In genomic region chr16:55765161-55765560, GRCh38 we compare ENCODE assay signal across 27 cellular contexts.
"Had no signal": no experiment of that assay in that cellular context is flagged by ENCODE, and none has a peak within 500 bp of the region (broad histone marks: within the 10 kb centered on the region; RNA-seq: fewer than 3 reads in every experiment).

No MANE protein-coding gene starts in this region.

- H3K27ac ChIP-seq: neural progenitor cell, ovary, parathyroid adenoma, psoas muscle, right lobe of liver, sigmoid colon, spleen, suprapubic skin, testis, tibial artery, transverse colon, upper lobe of right lung, uterus had no signal

- H3K36me3 ChIP-seq: neural progenitor cell, ovary, right lobe of liver, sigmoid colon, spleen, suprapubic skin, tibial artery, transverse colon, upper lobe of right lung, uterus had no signal

- H3K4me3 ChIP-seq: neural progenitor cell, ovary, psoas muscle, right lobe of liver, sigmoid colon, smooth muscle cell, spleen, suprapubic skin, testis, tibial artery, transverse colon, upper lobe of right lung, uterus had no signal

- H3K9me3 ChIP-seq: ovary, psoas muscle, right lobe of liver, sigmoid colon, spleen, suprapubic skin, testis, tibial artery, transverse colon, upper lobe of right lung, uterus had no signal

- H3K27me3 ChIP-seq: ovary, right lobe of liver, sigmoid colon, testis, transverse colon, upper lobe of right lung, uterus had no signal

- H2AFZ ChIP-seq: neural progenitor cell, parathyroid adenoma had no signal

- H3K4me2 ChIP-seq: neural progenitor cell, smooth muscle cell had no signal

- DNase-seq: natural killer cell; occipital lobe; ovary; posterior cingulate gyrus; psoas muscle; right cardiac atrium; right lobe of liver; sigmoid colon; spleen; stimulated activated CD4-positive, alpha-beta T cell treated with anti-CD3 and anti-CD28 coated beads, Interleukin-12 subunit alpha, Interleukin-12 subunit beta, amount 100 ng/mL, for 4 hours; stimulated activated CD4-positive, alpha-beta T cell treated with anti-CD3 and anti-CD28 coated beads, Interleukin-1b, Interleukin-23, amount 100 ng/mL, for 48 hours; stimulated activated CD4-positive, alpha-beta T cell treated with anti-CD3 and anti-CD28 coated beads, Interleukin-4, amount 100 ng/mL, for 1 hour; stimulated activated CD4-positive, alpha-beta T cell treated with anti-CD3 and anti-CD28 coated beads, Interleukin-4, amount 100 ng/mL, for 4 hours; stimulated activated CD8-positive, alpha-beta memory T cell treated with anti-CD3 and anti-CD28 coated beads, Interleukin-4, amount 100 ng/mL, for 48 hours; stimulated activated naive CD4-positive, alpha-beta T cell; stimulated activated naive CD8-positive, alpha-beta T cell treated with anti-CD3 and anti-CD28 coated beads, Interleukin-15, amount 100 ng/mL, for 72 hours; stimulated activated naive CD8-positive, alpha-beta T cell treated with anti-CD3 and anti-CD28 coated beads, Interleukin-15, Interleukin-2, amounts not matched to agents 100 U/mL and 50 U/mL, for 24 hours; substantia nigra; testis; tibial artery; transverse colon; upper lobe of right lung; uterus had no signal

- H3K9ac ChIP-seq: neural progenitor cell, parathyroid adenoma had no signal

- H3K79me2 ChIP-seq: parathyroid adenoma had no signal

- H3K4me1 ChIP-seq: neural progenitor cell, parathyroid adenoma, psoas muscle, right lobe of liver, spleen, suprapubic skin, testis, transverse colon, upper lobe of right lung, uterus had no signal
